16 cellular contexts compared by ENCODE assay signal in genomic region chr1:64712049-64712448, GRCh38. TPM values are rescaled to one million over a fixed set of nuclear protein-coding genes. Genes with fewer than 3 reads are reported as not detected.
DNase-seq lines count a peak whose midpoint lies in the region; ATAC-seq and TF ChIP-seq lines count a peak whose summit lies in the region.
"Had no signal": no experiment of that assay in that cellular context is flagged by ENCODE, and none has a peak within 500 bp of the region (broad histone marks: within the 10 kb centered on the region; RNA-seq: fewer than 3 reads in every experiment).

No MANE protein-coding gene starts in this region.

- H2AK5ac ChIP-seq in trophoblast cell (ENCODE audit: low read length): no peak overlapping the region

- H3K4me1 Mint-ChIP-seq in WTC11: peaks cover 12% of the 10 kb centered on the region
- H3K4me1 Mint-ChIP-seq in activated CD8-positive, alpha-beta T cell treated with anti-CD3 and anti-CD28 coated beads, Interleukin-2, amount 10 ng/mL, durations not matched to agents 7 days and 5 days (ENCODE audit: low read depth): no peaks in the 10 kb centered on the region
- H3K4me1 Mint-ChIP-seq: CD4-positive, alpha-beta memory T cell had no signal

- H3K27me3 Mint-ChIP-seq in WTC11 (ENCODE audit: low read depth): peaks cover under 1% of the 10 kb centered on the region
- H3K27me3 Mint-ChIP-seq in activated CD8-positive, alpha-beta T cell treated with anti-CD3 and anti-CD28 coated beads, Interleukin-2, amount 10 ng/mL, durations not matched to agents 7 days and 5 days (ENCODE audit: low read depth): peaks cover 9% of the 10 kb centered on the region

- no peak overlapping the region for H4K91ac ChIP-seq in trophoblast cell (ENCODE audit: low read depth, low read length)

- no peaks in the 10 kb centered on the region for H3K27me3 ChIP-seq in esophagus muscularis mucosa
- H3K27me3 ChIP-seq in trophoblast cell (ENCODE audit: insufficient read depth, low read length): no peaks in the 10 kb centered on the region

- TF ChIP-seq POLR2A in esophagus muscularis mucosa (IDR thresholded peaks at IDR 0.05; ENCODE audit: low read depth): no peak

- no peaks in the 10 kb centered on the region for H3K4me1 ChIP-seq in esophagus muscularis mucosa
- H3K4me1 ChIP-seq in trophoblast cell (ENCODE audit: control insufficient read depth in 1 of 2, insufficient read depth in 2 of 2, low read length in 2 of 2): no peaks in the 10 kb centered on the region

- intact Hi-C loops in esophagus muscularis mucosa (cut with DNase I): no loop called here

- POLR2A ChIA-PET in WTC11 (lab: Charles Lee): no interaction called here
- POLR2A ChIA-PET in activated CD8-positive, alpha-beta T cell treated with anti-CD3 and anti-CD28 coated beads, Interleukin-2, amount 10 ng/mL, durations not matched to agents 7 days and 5 days (lab: Charles Lee): no interaction called here

- no peaks in the 10 kb centered on the region for H3K36me3 Mint-ChIP-seq in WTC11
- H3K36me3 Mint-ChIP-seq in activated CD8-positive, alpha-beta T cell treated with anti-CD3 and anti-CD28 coated beads, Interleukin-2, amount 10 ng/mL, durations not matched to agents 7 days and 5 days (ENCODE audit: low read depth): no peaks in the 10 kb centered on the region
- H3K36me3 Mint-ChIP-seq: CD4-positive, alpha-beta memory T cell had no signal

- no peak overlapping the region for H2BK5ac ChIP-seq in trophoblast cell (ENCODE audit: low read depth, low read length, poor library complexity)

- H3K23ac ChIP-seq in trophoblast cell (ENCODE audit: low read length): no peak overlapping the region

- no peak overlapping the region for H2BK12ac ChIP-seq in trophoblast cell (ENCODE audit: low read length)

- H3K4ac ChIP-seq in trophoblast cell (ENCODE audit: low read depth, low read length): no peak overlapping the region

- no peak overlapping the region for H3K18ac ChIP-seq in trophoblast cell (ENCODE audit: low read length)

- H4K12ac ChIP-seq in trophoblast cell (ENCODE audit: low read depth, low read length): peak overlapping the region; percentile 70

- H3K9ac ChIP-seq in trophoblast cell (ENCODE audit: low read length): no peak overlapping the region

- H3K36me3 ChIP-seq in esophagus muscularis mucosa (no peaks in the 10 kb centered on the region), trophoblast cell (ENCODE audit: control insufficient read depth in 1 of 2, insufficient read depth in 2 of 2, low read length in 2 of 2) (no peaks in the 10 kb centered on the region)

- H3K4me2 ChIP-seq in trophoblast cell (ENCODE audit: low read length): no peak overlapping the region

- TF ChIP-seq CTCF in WTC11 (IDR thresholded peaks at IDR 0.05) (no peak), esophagus muscularis mucosa (IDR thresholded peaks at IDR 0.05) (no peak)

- no peaks in the 10 kb centered on the region for H3K79me1 ChIP-seq in trophoblast cell (ENCODE audit: low read length)

- no peak for TF ChIP-seq EP300 in esophagus muscularis mucosa (IDR thresholded peaks at IDR 0.05)

- no peak overlapping the region for H2AFZ ChIP-seq in trophoblast cell (ENCODE audit: insufficient read depth, low read length, poor library complexity)

- no peak overlapping the region for H3K27ac ChIP-seq in esophagus muscularis mucosa (replicated peaks in 1 of 4)
- no peak overlapping the region for H3K27ac ChIP-seq in trophoblast cell (ENCODE audit: low read depth, low read length)

- no peaks in the 10 kb centered on the region for H3K79me2 ChIP-seq in trophoblast cell (ENCODE audit: control insufficient read depth, insufficient read depth, low read length, poor library complexity)

- DNase-seq in WTC11 (ENCODE audit: low spot score) (no peak), esophagus muscularis mucosa (ENCODE audit: extremely low spot score) (peak; percentile 34), trophoblast cell (no peak), T-helper 2 cell (no peak)
- no peak for DNase-seq in activated CD8-positive, alpha-beta T cell treated with anti-CD3 and anti-CD28 coated beads, Interleukin-2, amount 10 ng/mL, durations not matched to agents 7 days and 5 days
- DNase-seq: C1 segment of cervical spinal cord; Calu3; CD4-positive, alpha-beta memory T cell; COR-L47; DMS53; DMS79 treated with DMSO at 0.1 percent for 48 hours; GF-D8; GOT3; H9 had no signal

- H3K14ac ChIP-seq in trophoblast cell (ENCODE audit: low read length): no peak overlapping the region

- no peaks in the 10 kb centered on the region for H3K9me3 ChIP-seq in esophagus muscularis mucosa
- H3K9me3 ChIP-seq in trophoblast cell (ENCODE audit: insufficient read depth, low read depth, low read length): no peaks in the 10 kb centered on the region

- CTCF ChIA-PET in WTC11 (lab: Charles Lee): no interaction called here
- CTCF ChIA-PET in activated CD8-positive, alpha-beta T cell treated with anti-CD3 and anti-CD28 coated beads, Interleukin-2, amount 10 ng/mL, durations not matched to agents 7 days and 5 days (lab: Charles Lee): no interaction called here

- H3K4me3 Mint-ChIP-seq in WTC11: no peak overlapping the region
- no peak overlapping the region for H3K4me3 Mint-ChIP-seq in activated CD8-positive, alpha-beta T cell treated with anti-CD3 and anti-CD28 coated beads, Interleukin-2, amount 10 ng/mL, durations not matched to agents 7 days and 5 days
- H3K4me3 Mint-ChIP-seq: CD4-positive, alpha-beta memory T cell; H9 had no signal

- peaks cover 2% of the 10 kb centered on the region for H3K9me3 Mint-ChIP-seq in WTC11
- H3K9me3 Mint-ChIP-seq in activated CD8-positive, alpha-beta T cell treated with anti-CD3 and anti-CD28 coated beads, Interleukin-2, amount 10 ng/mL, durations not matched to agents 7 days and 5 days (ENCODE audit: insufficient read depth): no peaks in the 10 kb centered on the region
- H3K9me3 Mint-ChIP-seq: H9 had no signal

- no peak overlapping the region for H3K27ac Mint-ChIP-seq in WTC11
- H3K27ac Mint-ChIP-seq in activated CD8-positive, alpha-beta T cell treated with anti-CD3 and anti-CD28 coated beads, Interleukin-2, amount 10 ng/mL, durations not matched to agents 7 days and 5 days: no peak overlapping the region
- H3K27ac Mint-ChIP-seq: CD4-positive, alpha-beta memory T cell; H9 had no signal

- 86% methylated on average over 2 of the region's 2 CpGs for WGBS in esophagus muscularis mucosa
- no CpG with 5 or more reads among the region's 2 CpGs for WGBS in trophoblast cell (ENCODE audit: extremely low coverage, insufficient coverage, insufficient read length)

- ATAC-seq in WTC11 (peak; percentile 98), GM21619 (IDR thresholded peaks at IDR 0.05; ENCODE audit: unreplicated experiment) (no peak)
- no peak for ATAC-seq in activated CD8-positive, alpha-beta T cell treated with anti-CD3 and anti-CD28 coated beads, Interleukin-2, amount 10 ng/mL, durations not matched to agents 7 days and 5 days
- ATAC-seq: HCT116 had no signal

- H4K8ac ChIP-seq in trophoblast cell (ENCODE audit: low read depth, low read length): no peak overlapping the region

- H3K4me3 ChIP-seq in esophagus muscularis mucosa: no peak overlapping the region
- no peak overlapping the region for H3K4me3 ChIP-seq in trophoblast cell (ENCODE audit: low read depth, low read length)

- no peak overlapping the region for H2BK120ac ChIP-seq in trophoblast cell (ENCODE audit: insufficient read depth, low read length, poor library complexity)

TF ChIP-seq in WTC11, 78 proteins besides CTCF, POLR2A, EP300 and RAD21:
- no peak for TF ChIP-seq GTF2I (CRISPR knock-in tag; conservative IDR thresholded peaks at IDR 0.05)

RNA-seq across cellular contexts. Expression of gene RAVER2, which starts 32.8 kb away (rescaled TPM):
- total RNA-seq in WTC11 (2021): 18.8 to 20.3 TPM (median 20.1 TPM) in 3 replicates
- total RNA-seq in esophagus muscularis mucosa: 10 to 100 TPM; 17.9 to 30.2 (median 22.4) TPM
- polyA plus RNA-seq in trophoblast cell (2013): 2.8 and 3.3 TPM in 2 replicates
- 1 to 10 TPM in 1 of 2 experiments, under 1 TPM in 1; 0.70 to 1.2 TPM for total RNA-seq in activated CD8-positive, alpha-beta T cell treated with anti-CD3 and anti-CD28 coated beads, Interleukin-2, amount 10 ng/mL, durations not matched to agents 7 days and 5 days
